Comparison of ENCODE assay signal across 1 cellular context in the genomic region with DNA sequence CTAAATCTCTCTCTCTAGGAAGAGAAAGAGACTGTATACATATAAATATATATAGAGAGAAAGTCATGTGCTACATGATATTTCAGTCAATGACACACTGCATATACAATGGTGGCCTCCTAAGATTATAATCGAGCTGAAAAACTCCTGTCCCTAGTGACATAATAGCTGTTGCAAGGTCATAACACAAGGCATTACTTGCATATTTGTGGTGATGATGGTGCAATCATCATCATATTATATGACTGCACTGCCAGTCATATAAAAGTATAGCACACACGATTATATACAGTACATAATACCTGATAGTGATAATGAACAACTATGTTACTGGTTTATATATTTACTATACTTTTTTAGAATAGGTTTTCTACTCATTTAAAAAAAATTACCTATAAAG.
TF ChIP-seq lines count a peak whose summit lies in the region.

No MANE protein-coding gene starts in this region.

TF ChIP-seq in Ishikawa, 13 proteins besides CTCF, POLR2A, EP300 and RAD21 (continued from another document):
- TF ChIP-seq, protein P1, sequence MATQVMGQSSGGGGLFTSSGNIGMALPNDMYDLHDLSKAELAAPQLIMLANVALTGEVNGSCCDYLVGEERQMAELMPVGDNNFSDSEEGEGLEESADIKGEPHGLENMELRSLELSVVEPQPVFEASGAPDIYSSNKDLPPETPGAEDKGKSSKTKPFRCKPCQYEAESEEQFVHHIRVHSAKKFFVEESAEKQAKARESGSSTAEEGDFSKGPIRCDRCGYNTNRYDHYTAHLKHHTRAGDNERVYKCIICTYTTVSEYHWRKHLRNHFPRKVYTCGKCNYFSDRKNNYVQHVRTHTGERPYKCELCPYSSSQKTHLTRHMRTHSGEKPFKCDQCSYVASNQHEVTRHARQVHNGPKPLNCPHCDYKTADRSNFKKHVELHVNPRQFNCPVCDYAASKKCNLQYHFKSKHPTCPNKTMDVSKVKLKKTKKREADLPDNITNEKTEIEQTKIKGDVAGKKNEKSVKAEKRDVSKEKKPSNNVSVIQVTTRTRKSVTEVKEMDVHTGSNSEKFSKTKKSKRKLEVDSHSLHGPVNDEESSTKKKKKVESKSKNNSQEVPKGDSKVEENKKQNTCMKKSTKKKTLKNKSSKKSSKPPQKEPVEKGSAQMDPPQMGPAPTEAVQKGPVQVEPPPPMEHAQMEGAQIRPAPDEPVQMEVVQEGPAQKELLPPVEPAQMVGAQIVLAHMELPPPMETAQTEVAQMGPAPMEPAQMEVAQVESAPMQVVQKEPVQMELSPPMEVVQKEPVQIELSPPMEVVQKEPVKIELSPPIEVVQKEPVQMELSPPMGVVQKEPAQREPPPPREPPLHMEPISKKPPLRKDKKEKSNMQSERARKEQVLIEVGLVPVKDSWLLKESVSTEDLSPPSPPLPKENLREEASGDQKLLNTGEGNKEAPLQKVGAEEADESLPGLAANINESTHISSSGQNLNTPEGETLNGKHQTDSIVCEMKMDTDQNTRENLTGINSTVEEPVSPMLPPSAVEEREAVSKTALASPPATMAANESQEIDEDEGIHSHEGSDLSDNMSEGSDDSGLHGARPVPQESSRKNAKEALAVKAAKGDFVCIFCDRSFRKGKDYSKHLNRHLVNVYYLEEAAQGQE (IDR thresholded peaks at IDR 0.05; ENCODE audit: low read depth) = no peak
- TF ChIP-seq, protein P2, sequence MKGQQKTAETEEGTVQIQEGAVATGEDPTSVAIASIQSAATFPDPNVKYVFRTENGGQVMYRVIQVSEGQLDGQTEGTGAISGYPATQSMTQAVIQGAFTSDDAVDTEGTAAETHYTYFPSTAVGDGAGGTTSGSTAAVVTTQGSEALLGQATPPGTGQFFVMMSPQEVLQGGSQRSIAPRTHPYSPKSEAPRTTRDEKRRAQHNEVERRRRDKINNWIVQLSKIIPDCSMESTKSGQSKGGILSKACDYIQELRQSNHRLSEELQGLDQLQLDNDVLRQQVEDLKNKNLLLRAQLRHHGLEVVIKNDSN (IDR thresholded peaks at IDR 0.05) = no peak
TF ChIP-seq in Ishikawa: peak in this region for 2.
